Comparison of ENCODE assay signal across 12 cellular contexts in genomic region chr12:124698211-124698997, GRCh38.
DNase-seq lines count a peak whose midpoint lies in the region; ATAC-seq and TF ChIP-seq lines count a peak whose summit lies in the region.
"Had no signal": no experiment of that assay in that cellular context is flagged by ENCODE, and none has a peak within 500 bp of the region (broad histone marks: within the 10 kb centered on the region; RNA-seq: fewer than 3 reads in every experiment).

No MANE protein-coding gene starts in this region.

- no peaks in the 10 kb centered on the region for H3K9me2 ChIP-seq in hepatocyte (replicated peaks; ENCODE audit: insufficient read depth)

- H3K27me3 ChIP-seq in hepatocyte (no peaks in the 10 kb centered on the region), sigmoid colon (no peaks in the 10 kb centered on the region)

- no peak for TF ChIP-seq EP300 in sigmoid colon (IDR thresholded peaks at IDR 0.05)

- TF ChIP-seq CTCF in brain (conservative IDR thresholded peaks at IDR 0.05) (no peak), hepatocyte (IDR thresholded peaks at IDR 0.05; ENCODE audit: poor library complexity) (no peak), sigmoid colon (IDR thresholded peaks at IDR 0.05) (no peak)

- intact Hi-C loops in sigmoid colon (cut with DNase I), result no loop called here

- no peak for TF ChIP-seq POLR2A in sigmoid colon (IDR thresholded peaks at IDR 0.05)

- H3K4me2 ChIP-seq in hepatocyte, result no peak overlapping the region

- H3K4me3 ChIP-seq in hepatocyte (no peak overlapping the region), sigmoid colon (no peak overlapping the region)

- H4K20me1 ChIP-seq in hepatocyte (ENCODE audit: insufficient read depth, poor library complexity, severe bottlenecking), result no peaks in the 10 kb centered on the region

- ATAC-seq in HG03354 (IDR thresholded peaks at IDR 0.05; ENCODE audit: poor library complexity, severe bottlenecking, unreplicated experiment) (no peak), GM19452 (IDR thresholded peaks at IDR 0.05; ENCODE audit: unreplicated experiment) (no peak)

- H3K4me3 Mint-ChIP-seq in brain, result peak overlapping the region in 1 of 5 experiments; percentile 49

- H3K4me1 Mint-ChIP-seq in brain, result peaks cover 64% of the 10 kb centered on the region

- peak overlapping the region; percentile 24 to 86 (median 70) for H3K27ac Mint-ChIP-seq in brain

- H3K9me3 Mint-ChIP-seq in brain, result peaks cover 3 to 20% (median 12%) of the 10 kb centered on the region in 5 experiments

- peak; percentile 76 for DNase-seq in Daoy (ENCODE audit: low read depth)
- DNase-seq in hepatocyte (ENCODE audit: low spot score), result no peak
- DNase-seq in sigmoid colon, result no peak
- DNase-seq in HuH-7 (ENCODE audit: low spot score), result no peak
- DNase-seq in NCI-H748 (lab: John Stamatoyannopoulos, UW; ENCODE audit: unreplicated experiment), result no peak
- DNase-seq: activated T-cell treated with anti-CD3 and anti-CD28 coated beads, Interleukin-2, amount 50 U/mL, for 48 hours; cortex of kidney; NCI-H2029 treated with DMSO at 0.1 percent for 48 hours had no signal

- H3K4me1 ChIP-seq in hepatocyte (ENCODE audit: insufficient read depth), result peaks cover 14% of the 10 kb centered on the region
- H3K4me1 ChIP-seq in sigmoid colon, result peaks cover 0 to 22% (median 15%) of the 10 kb centered on the region in 4 donors

- H3K36me3 Mint-ChIP-seq in brain, result peaks cover under 1% of the 10 kb centered on the region

- no peak overlapping the region for H2AFZ ChIP-seq in hepatocyte

- peak overlapping the region; percentile 64 for H3K27ac ChIP-seq in hepatocyte
- peak overlapping the region in 3 of 4 donors; percentile 33 to 35 (median 34) for H3K27ac ChIP-seq in sigmoid colon
- H3K27ac ChIP-seq: neutrophil had no signal

- H3K9me3 ChIP-seq in hepatocyte (ENCODE audit: low read depth), result no peaks in the 10 kb centered on the region
- H3K9me3 ChIP-seq in sigmoid colon, result no peaks in the 10 kb centered on the region
- H3K9me3 ChIP-seq: neutrophil had no signal

- H3K27me3 Mint-ChIP-seq in brain, result peaks cover 5% of the 10 kb centered on the region

- H3K79me2 ChIP-seq in hepatocyte, result no peaks in the 10 kb centered on the region

- H3K36me3 ChIP-seq in hepatocyte (replicated peaks; ENCODE audit: insufficient read depth, low read depth) (no peaks in the 10 kb centered on the region), sigmoid colon (no peaks in the 10 kb centered on the region)
- H3K36me3 ChIP-seq: neutrophil had no signal

- whole genome bisulfite sequencing in hepatocyte (ENCODE audit: low lambda C conversion rate, missing lambda C conversion rate), result 53% methylated on average over 15 of the region's 15 CpGs
- WGBS in sigmoid colon, 2 donors, result 68 to 71% methylated on average over 15 of the region's 15 CpGs
